8 cellular contexts compared by ENCODE assay signal in genomic region chr5:82174128-82174918, GRCh38.
DNase-seq lines count a peak whose midpoint lies in the region; ATAC-seq lines count a peak whose summit lies in the region.

No MANE protein-coding gene starts in this region.

- no peaks in the 10 kb centered on the region for H3K36me3 Mint-ChIP-seq in naive B cell

- H3K27ac ChIP-seq in substantia nigra (ENCODE audit: low read depth, low read length, poor library complexity, severe bottlenecking): no peak overlapping the region

- no peaks in the 10 kb centered on the region for H3K27me3 Mint-ChIP-seq in naive B cell

- no peaks in the 10 kb centered on the region for H3K27me3 ChIP-seq in endocrine pancreas (ENCODE audit: control insufficient read depth, insufficient read depth, low read length)

- H3K4me1 ChIP-seq in endocrine pancreas (ENCODE audit: control insufficient read depth, insufficient read depth, low read length): peaks cover 13% of the 10 kb centered on the region

- peak; percentile 42 for DNase-seq in Ammon's horn (ENCODE audit: low spot score)
- DNase-seq in NCI-H748 (lab: John Stamatoyannopoulos, UW; ENCODE audit: unreplicated experiment): peak; percentile 62
- peak; percentile 41 to 42 for DNase-seq in activated CD4-positive, alpha-beta T cell treated with anti-CD3 and anti-CD28 coated beads, Interleukin-2, amount 50 U/mL, for 4 hours
- DNase-seq in naive B cell: peak; percentile 59
- peak in 34 of 49 donors; percentile 0 to 78 (median 34) for DNase-seq in substantia nigra (lab: John Stamatoyannopoulos, UW)

- peak overlapping the region; percentile 32 for H3K4me3 ChIP-seq in endocrine pancreas (ENCODE audit: control insufficient read depth, insufficient read depth, low read length)

- ATAC-seq in GM18870 (IDR thresholded peaks at IDR 0.05; ENCODE audit: unreplicated experiment): peak; percentile 98
- ATAC-seq in HG03064 (IDR thresholded peaks at IDR 0.05; ENCODE audit: low read depth, unreplicated experiment): peak; percentile 96
- peak; percentile 91 to 96 for ATAC-seq in naive B cell (ENCODE audit: low read depth in 2 of 2)

- no peak overlapping the region for H3K9ac ChIP-seq in endocrine pancreas (ENCODE audit: control insufficient read depth, insufficient read depth, low read length)

- H3K27ac Mint-ChIP-seq in naive B cell: peak overlapping the region in 5 of 6 donors; percentile 38 to 84 (median 57)

- H3K4me1 Mint-ChIP-seq in naive B cell: peaks cover 9 to 16% (median 9%) of the 10 kb centered on the region in 3 donors

- H3K36me3 ChIP-seq in endocrine pancreas (ENCODE audit: control insufficient read depth, insufficient read depth, low read length): no peaks in the 10 kb centered on the region

- no peak overlapping the region for H3K4me3 Mint-ChIP-seq in naive B cell

- H3K9me3 Mint-ChIP-seq in naive B cell: no peaks in the 10 kb centered on the region

- H3K9me3 ChIP-seq in endocrine pancreas (ENCODE audit: control insufficient read depth, low read length): no peaks in the 10 kb centered on the region
